8 cellular contexts compared by ENCODE assay signal in the genomic region with DNA sequence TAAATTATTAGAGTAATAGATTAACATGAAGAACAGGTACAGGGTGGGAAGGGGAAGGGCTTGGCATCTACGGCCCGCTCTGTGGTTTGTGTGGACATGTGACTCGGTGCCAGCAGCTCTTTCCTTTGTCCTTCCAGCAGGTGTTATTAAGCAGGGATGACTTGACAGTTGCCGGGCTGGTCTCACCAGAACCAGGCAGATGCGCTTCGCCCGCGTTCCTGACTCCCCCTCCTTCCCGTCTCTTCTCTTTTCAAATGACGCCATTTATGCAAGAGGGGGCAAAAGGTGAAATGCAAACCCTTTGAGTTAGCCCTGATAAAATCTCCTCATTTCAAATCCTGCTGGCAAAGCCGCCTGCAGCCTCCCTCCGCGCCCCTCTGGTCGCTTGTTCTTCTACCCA. TPM values are rescaled to one million over a fixed set of nuclear protein-coding genes. Genes with fewer than 3 reads are reported as not detected.
DNase-seq lines count a peak whose midpoint lies in the region; ATAC-seq, FAIRE-seq and TF ChIP-seq lines count a peak whose summit lies in the region.

No MANE protein-coding gene starts in this region.

- H3K9me3 Mint-ChIP-seq in activated T-cell treated with anti-CD3 and anti-CD28 coated beads, Interleukin-2, amount 50 U/mL, for 72 hours = no peaks in the 10 kb centered on the region
- H3K9me3 Mint-ChIP-seq in natural killer cell (no peaks in the 10 kb centered on the region), osteocyte (ENCODE audit: unreplicated experiment) (no peaks in the 10 kb centered on the region)

- TF ChIP-seq CTCF in natural killer cell (IDR thresholded peaks at IDR 0.05) (no peak), osteocyte (IDR thresholded peaks at IDR 0.05) (no peak)

- ATAC-seq in activated T-cell treated with anti-CD3 and anti-CD28 coated beads, Interleukin-2, amount 50 U/mL, for 72 hours (replicated peaks in 1 of 2) = no peak
- ATAC-seq in natural killer cell (no peak), HG03196 (IDR thresholded peaks at IDR 0.05; ENCODE audit: unreplicated experiment) (no peak), HG02798 (IDR thresholded peaks at IDR 0.05; ENCODE audit: poor library complexity, unreplicated experiment) (no peak)

- peak overlapping the region; percentile 83 to 95 for H3K4me3 Mint-ChIP-seq in activated T-cell treated with anti-CD3 and anti-CD28 coated beads, Interleukin-2, amount 50 U/mL, for 72 hours
- H3K4me3 Mint-ChIP-seq in natural killer cell (peak overlapping the region; percentile 47), osteocyte (ENCODE audit: unreplicated experiment) (no peak overlapping the region)

- DNase-seq in DMS79 treated with DMSO at 0.1 percent for 48 hours (lab: John Stamatoyannopoulos, UW) (peak; percentile 77), NCI-H2196 (lab: John Stamatoyannopoulos, UW; ENCODE audit: unreplicated experiment) (peak; percentile 94), natural killer cell (no peak), HTR-8/SVneo (ENCODE audit: insufficient read length, low spot score) (no peak), osteocyte (ENCODE audit: extremely low spot score, unreplicated experiment) (no peak)
- DNase-seq in activated T-cell treated with anti-CD3 and anti-CD28 coated beads, Interleukin-2, amount 50 U/mL, for 72 hours = no peak

- intact Hi-C loops in natural killer cell (cut with micrococcal nuclease) = loop anchor here (2.0 kb wide), 1 partner anchor 39 kb away; a partner anchor contains a TSS

- H3K4me1 Mint-ChIP-seq in activated T-cell treated with anti-CD3 and anti-CD28 coated beads, Interleukin-2, amount 50 U/mL, for 72 hours (ENCODE audit: low read depth) = peaks cover 88% of the 10 kb centered on the region
- peaks cover 44 to 49% of the 10 kb centered on the region in 2 donors for H3K4me1 Mint-ChIP-seq in natural killer cell
- H3K4me1 Mint-ChIP-seq in osteocyte (ENCODE audit: unreplicated experiment) = peaks cover 9% of the 10 kb centered on the region

- peak overlapping the region; percentile 81 for H3K27ac Mint-ChIP-seq in activated T-cell treated with anti-CD3 and anti-CD28 coated beads, Interleukin-2, amount 50 U/mL, for 72 hours
- H3K27ac Mint-ChIP-seq in natural killer cell (peak overlapping the region; percentile 83 to 97), osteocyte (ENCODE audit: unreplicated experiment) (no peak overlapping the region)

- FAIRE-seq in HTR-8/SVneo (lab: Jason Lieb, UNC) = no peak

- peaks cover 1 to 6% of the 10 kb centered on the region in 2 donors for H3K36me3 Mint-ChIP-seq in activated T-cell treated with anti-CD3 and anti-CD28 coated beads, Interleukin-2, amount 50 U/mL, for 72 hours (ENCODE audit: insufficient read depth in 2 of 2)
- H3K36me3 Mint-ChIP-seq in natural killer cell = no peaks in the 10 kb centered on the region
- no peaks in the 10 kb centered on the region for H3K36me3 Mint-ChIP-seq in osteocyte (ENCODE audit: unreplicated experiment)

- H3K27me3 Mint-ChIP-seq in activated T-cell treated with anti-CD3 and anti-CD28 coated beads, Interleukin-2, amount 50 U/mL, for 72 hours (ENCODE audit: low read depth) = no peaks in the 10 kb centered on the region
- H3K27me3 Mint-ChIP-seq in natural killer cell (ENCODE audit: low read depth in 2 of 2) = no peaks in the 10 kb centered on the region
- H3K27me3 Mint-ChIP-seq in osteocyte (ENCODE audit: unreplicated experiment) = peaks cover 11% of the 10 kb centered on the region

RNA-seq across cellular contexts. Expression of a gene that starts 38.9 kb away (rescaled TPM):
- 100 to 1,000 TPM; 108 to 109 TPM for total RNA-seq in activated T-cell treated with anti-CD3 and anti-CD28 coated beads, Interleukin-2, amount 50 U/mL, for 72 hours
- total RNA-seq in natural killer cell (100 to 1,000 TPM in 1 of 3 donors, 10 to 100 TPM in 2; 91.6 to 114 (median 96.4) TPM), osteocyte (0.38 TPM in 1 of 2 replicates, not detected in the other)

Comparison
In these comparisons a context has a peak if more than half of its experiments do, and no peak if none do; other contexts are left out.
1. DNase-seq: peak in DMS79 treated with DMSO at 0.1 percent for 48 hours (single experiment) and NCI-H2196 (single experiment); none in activated T-cell treated with anti-CD3 and anti-CD28 coated beads, Interleukin-2, amount 50 U/mL, for 72 hours (0 of 2), natural killer cell (single experiment), HTR-8/SVneo (single experiment) and osteocyte (single experiment).
2. RNA of a gene that starts 38.9 kb away (total RNA-seq): 108 to 109 TPM in activated T-cell treated with anti-CD3 and anti-CD28 coated beads, Interleukin-2, amount 50 U/mL, for 72 hours and 91.6 to 114 TPM in natural killer cell; 0.38 TPM in osteocyte; every median in the first group is over 10 times any median in the second.